In genomic region chr9:89602978-89603628, GRCh38 we compare ENCODE assay signal across 1 cellular context.
TF ChIP-seq lines count a peak whose summit lies in the region.

No MANE protein-coding gene starts in this region.

TF ChIP-seq in GM12878, 131 proteins besides CTCF, POLR2A, EP300 and RAD21 (continued from another document):
- TF ChIP-seq YBX1 (IDR thresholded peaks at IDR 0.05) (no peak), ZNF24 (IDR thresholded peaks at IDR 0.05) (peak; percentile 49; the same call in 1 of the 2 replicates), POU2F2 (IDR thresholded peaks at IDR 0.05; ENCODE audit: borderline replicate concordance, low read depth, low read length) (0 out of 3 replicates have a peak, but pooled peaks have one; percentile 14), YY1 (IDR thresholded peaks at IDR 0.05; ENCODE audit: low read depth, low read length) (peak; percentile 78), RFX5 (IDR thresholded peaks at IDR 0.05; ENCODE audit: low read depth, low read length) (no peak), ATF7 (IDR thresholded peaks at IDR 0.05; ENCODE audit: low read depth) (no peak), ZNF687 (IDR thresholded peaks at IDR 0.05) (no peak)
